9 cellular contexts compared by ENCODE assay signal in the genomic region with DNA sequence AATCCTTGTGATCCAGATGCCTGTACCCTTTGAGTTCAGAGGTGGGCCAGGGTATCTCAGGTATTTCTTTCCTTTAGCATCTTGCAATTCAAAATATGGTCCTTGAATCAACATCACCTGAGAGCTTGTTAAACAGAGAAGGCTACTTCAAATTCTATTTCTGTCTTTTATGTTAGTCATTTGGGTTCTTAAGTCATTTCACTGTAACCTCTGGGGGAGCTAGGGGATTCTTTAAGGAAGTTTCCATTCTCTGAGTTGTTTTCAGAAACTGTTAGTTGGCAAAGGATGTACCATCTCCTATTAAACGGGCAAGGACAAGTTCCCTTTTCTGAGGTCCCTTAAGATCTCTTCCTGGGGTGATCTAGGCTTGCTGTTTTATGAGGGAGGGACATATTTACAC. TPM values are rescaled to one million over a fixed set of nuclear protein-coding genes. Genes with fewer than 3 reads are reported as not detected.
DNase-seq lines count a peak whose midpoint lies in the region; ATAC-seq and TF ChIP-seq lines count a peak whose summit lies in the region.
"Had no signal": no experiment of that assay in that cellular context is flagged by ENCODE, and none has a peak within 500 bp of the region (broad histone marks: within the 10 kb centered on the region; RNA-seq: fewer than 3 reads in every experiment).

No MANE protein-coding gene starts in this region.

- no peaks in the 10 kb centered on the region for H4K20me1 ChIP-seq in KMS-11 (ENCODE audit: insufficient read depth)

- ATAC-seq in Right ventricle myocardium inferior (no peak), upper lobe of right lung (peak; percentile 54)

- H3K9ac ChIP-seq in KMS-11, result no peak overlapping the region
- no peak overlapping the region for H3K9ac ChIP-seq in endodermal cell (ENCODE audit: extremely low read depth, low read length, poor library complexity, severe bottlenecking)

- H3K4me3 ChIP-seq in left ventricle myocardium inferior (peak overlapping the region; percentile 88), KMS-11 (IDR thresholded peaks at IDR 0.05; ENCODE audit: insufficient read depth, low read depth, low read length) (no peak overlapping the region), dorsolateral prefrontal cortex (no peak overlapping the region), upper lobe of right lung (peak overlapping the region; percentile 20), testis (no peak overlapping the region), endodermal cell (ENCODE audit: low read length) (no peak overlapping the region)

- H3K27ac ChIP-seq in left ventricle myocardium inferior (replicated peaks) (peak overlapping the region; percentile 100), KMS-11 (peak overlapping the region; percentile 26; the same call in 1 of the 2 replicates), dorsolateral prefrontal cortex (peak overlapping the region in 47 of 59 donors; percentile 4 to 100 (median 75)), upper lobe of right lung (peak overlapping the region; percentile 100), testis (peak overlapping the region in 1 of 2 donors; percentile 64), endodermal cell (ENCODE audit: low read depth, low read length) (no peak overlapping the region)

- TF ChIP-seq POLR2A in testis (IDR thresholded peaks at IDR 0.05), result no peak

- H3K9me3 Mint-ChIP-seq in endodermal cell, result no peaks in the 10 kb centered on the region

- TF ChIP-seq CTCF in left ventricle myocardium inferior (IDR thresholded peaks at IDR 0.05; ENCODE audit: borderline replicate concordance), result no peak
- no peak for TF ChIP-seq CTCF in KMS-11 (conservative IDR thresholded peaks at IDR 0.05; ENCODE audit: low read depth, low read length)
- TF ChIP-seq CTCF in dorsolateral prefrontal cortex (IDR thresholded peaks at IDR 0.05 in 54 of 56, conservative IDR thresholded peaks at IDR 0.05 in 2 of 56; ENCODE audit: low read depth in 1 of 56, partially characterized antibody in 56 of 56), result no peak
- no peak for TF ChIP-seq CTCF in upper lobe of right lung (IDR thresholded peaks at IDR 0.05)
- TF ChIP-seq CTCF in testis (IDR thresholded peaks at IDR 0.05), result no peak
- no peak for TF ChIP-seq CTCF in endodermal cell (conservative IDR thresholded peaks at IDR 0.05)

- no peak overlapping the region for H3K27ac Mint-ChIP-seq in endodermal cell

- 65 to 67% methylated on average over 1 of the region's 1 CpG for WGBS in testis, 2 donors
- WGBS in endodermal cell (ENCODE audit: insufficient coverage in 1 of 2, insufficient read length in 1 of 2), 2 experiments, result 89 to 100% methylated on average over 1 of the region's 1 CpG

- no peak overlapping the region; the same call in 1 of the 2 replicates for H3K4me2 ChIP-seq in KMS-11

- peaks cover 71% of the 10 kb centered on the region for H3K79me2 ChIP-seq in KMS-11 (ENCODE audit: insufficient read depth, low read depth)

- H3K4me1 Mint-ChIP-seq in endodermal cell, result peaks cover 40% of the 10 kb centered on the region

- no peak overlapping the region for H3K4me3 Mint-ChIP-seq in endodermal cell

- H3K36me3 ChIP-seq in left ventricle myocardium inferior, result peaks cover 64% of the 10 kb centered on the region
- peaks cover 17% of the 10 kb centered on the region; the same call in 1 of the 2 replicates for H3K36me3 ChIP-seq in KMS-11 (ENCODE audit: insufficient read depth)
- H3K36me3 ChIP-seq in upper lobe of right lung, result peaks cover 57% of the 10 kb centered on the region
- no peaks in the 10 kb centered on the region for H3K36me3 ChIP-seq in testis (ENCODE audit: low read depth, missing control alignments)
- peaks cover 69% of the 10 kb centered on the region for H3K36me3 ChIP-seq in endodermal cell (ENCODE audit: control insufficient read depth, insufficient read depth, low read length)

- intact Hi-C loops in left ventricle myocardium inferior (cut with micrococcal nuclease), result no loop called here
- intact Hi-C loops in Right ventricle myocardium inferior (cut with DNase I), result no loop called here
- intact Hi-C loops in dorsolateral prefrontal cortex (cut with DNase I), result no loop called here
- intact Hi-C loops in upper lobe of right lung (cut with DNase I), result no loop called here
- intact Hi-C loops in testis (cut with DNase I; ENCODE audit: low total_unique reads), result no loop called here

- H2AFZ ChIP-seq in KMS-11 (ENCODE audit: low read depth), result no peak overlapping the region

- H3K27me3 ChIP-seq in left ventricle myocardium inferior (ENCODE audit: low read depth), result no peaks in the 10 kb centered on the region
- no peaks in the 10 kb centered on the region for H3K27me3 ChIP-seq in KMS-11 (ENCODE audit: insufficient read depth, low read depth)
- no peaks in the 10 kb centered on the region for H3K27me3 ChIP-seq in dorsolateral prefrontal cortex
- H3K27me3 ChIP-seq in upper lobe of right lung, result no peaks in the 10 kb centered on the region
- H3K27me3 ChIP-seq in testis, result no peaks in the 10 kb centered on the region
- no peaks in the 10 kb centered on the region for H3K27me3 ChIP-seq in endodermal cell (ENCODE audit: control insufficient read depth, insufficient read depth, low read length, poor library complexity, severe bottlenecking)

- no peaks in the 10 kb centered on the region for H3K9me3 ChIP-seq in left ventricle myocardium inferior (replicated peaks)
- no peaks in the 10 kb centered on the region for H3K9me3 ChIP-seq in upper lobe of right lung
- no peaks in the 10 kb centered on the region for H3K9me3 ChIP-seq in testis
- H3K9me3 ChIP-seq in endodermal cell (ENCODE audit: control insufficient read depth, low read length), result no peaks in the 10 kb centered on the region

- peaks cover 100% of the 10 kb centered on the region for H3K4me1 ChIP-seq in left ventricle myocardium inferior
- peaks cover 57% of the 10 kb centered on the region for H3K4me1 ChIP-seq in KMS-11 (ENCODE audit: low read depth, poor library complexity, severe bottlenecking)
- peaks cover 85% of the 10 kb centered on the region for H3K4me1 ChIP-seq in upper lobe of right lung
- H3K4me1 ChIP-seq in testis, result peaks cover 42% of the 10 kb centered on the region
- H3K4me1 ChIP-seq in endodermal cell (ENCODE audit: control insufficient read depth, insufficient read depth, low read length), result peaks cover 7% of the 10 kb centered on the region

- H3K36me3 Mint-ChIP-seq in endodermal cell (ENCODE audit: low read depth), result peaks cover 64% of the 10 kb centered on the region

- H3K27me3 Mint-ChIP-seq in endodermal cell (ENCODE audit: insufficient read depth), result no peaks in the 10 kb centered on the region

- DNase-seq in left ventricle myocardium inferior, result no peak
- no peak for DNase-seq in Right ventricle myocardium inferior (ENCODE audit: missing footprints)
- no peak for DNase-seq in dorsolateral prefrontal cortex
- no peak for DNase-seq in upper lobe of right lung
- DNase-seq in NCI-H82 treated with DMSO at 0.1 percent for 48 hours (lab: John Stamatoyannopoulos, UW; ENCODE audit: unreplicated experiment), result no peak
- DNase-seq in testis, result no peak
- DNase-seq in endodermal cell, result no peak
- DNase-seq: NCI-H774 had no signal

RNA-seq across cellular contexts. Expression of a gene that starts 16.6 kb away (rescaled TPM):
- total RNA-seq in left ventricle myocardium inferior (238 TPM), Right ventricle myocardium inferior (218 TPM), dorsolateral prefrontal cortex (100 to 1,000 TPM in 9 of 120 experiments, 10 to 100 TPM in 111; 33.1 to 117 (median 66.9) TPM), upper lobe of right lung (316 TPM), testis (100 to 1,000 TPM; 117 to 137 TPM), endodermal cell (100 to 1,000 TPM; 168 to 197 TPM)
- polyA plus RNA-seq in testis (ENCODE audit: insufficient read depth, low read depth, low replicate concordance), result 51.1 TPM
- 29.0 TPM for polyA plus RNA-seq in endodermal cell (2013, experiment 1 of 2)
- polyA plus RNA-seq in endodermal cell (2013, experiment 2 of 2), result 34.7 TPM

RNA-seq across cellular contexts. Expression of a gene that starts 50.4 kb away (rescaled TPM):
- total RNA-seq in left ventricle myocardium inferior, result 5.4 TPM
- total RNA-seq in Right ventricle myocardium inferior, result 6.2 TPM
- 1 to 10 TPM; 1.5 to 9.8 (median 4.2) TPM for total RNA-seq in dorsolateral prefrontal cortex
- 31.6 TPM for total RNA-seq in upper lobe of right lung
- total RNA-seq in testis, result 10 to 100 TPM in 1 of 2 donors, 1 to 10 TPM in 1; 5.2 to 10.4 TPM
- polyA plus RNA-seq in testis (ENCODE audit: insufficient read depth, low read depth, low replicate concordance), result 2.4 TPM
- total RNA-seq in endodermal cell, result 10 to 100 TPM in 1 of 2 donors, 1 to 10 TPM in 1; 6.0 to 24.5 TPM
- polyA plus RNA-seq in endodermal cell (2013, experiment 1 of 2), result 0.93 TPM
- polyA plus RNA-seq in endodermal cell (2013, experiment 2 of 2), result 0.99 TPM

Comparison
In these comparisons a context has a peak if more than half of its experiments do, and no peak if none do; other contexts are left out.
1. H3K4me3 ChIP-seq: peak in left ventricle myocardium inferior (single experiment) and upper lobe of right lung (single experiment); none in KMS-11 (single experiment), dorsolateral prefrontal cortex (0 of 59), testis (0 of 2) and endodermal cell (single experiment).